ENCODE assay signal across 13 cellular contexts in the genomic region with DNA sequence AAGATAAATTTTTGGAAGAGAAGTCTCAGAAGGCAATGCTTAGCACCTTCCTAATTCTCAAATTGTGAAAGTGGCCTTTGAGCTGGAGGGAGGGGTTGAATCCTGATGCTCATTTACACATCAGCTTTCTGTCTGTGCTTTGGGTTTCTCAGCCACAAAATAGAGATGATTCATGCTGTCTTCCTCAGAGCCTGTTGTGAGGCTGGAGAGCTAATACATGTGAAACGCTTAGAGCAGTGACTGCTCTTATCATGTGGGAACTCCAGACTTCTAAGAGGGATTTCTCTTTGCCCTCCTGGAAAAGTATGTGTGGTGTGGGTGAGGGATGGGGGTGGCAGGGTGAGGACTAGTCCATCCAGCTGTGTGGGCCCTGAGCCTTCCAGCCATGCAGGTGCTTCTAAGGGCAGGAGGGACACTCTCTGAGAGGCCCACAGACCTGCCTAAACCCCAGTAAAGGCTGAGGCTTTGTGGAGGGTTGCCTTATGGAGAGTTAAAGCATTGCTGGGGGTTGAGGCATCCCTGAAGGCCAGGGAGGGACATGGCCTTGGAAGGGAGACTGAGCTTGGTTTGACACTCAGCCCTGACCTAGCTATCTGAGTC. TPM values are rescaled to one million over a fixed set of nuclear protein-coding genes. Genes with fewer than 3 reads are reported as not detected.
DNase-seq lines count a peak whose midpoint lies in the region; ATAC-seq and TF ChIP-seq lines count a peak whose summit lies in the region.
"Had no signal": no experiment of that assay in that cellular context is flagged by ENCODE, and none has a peak within 500 bp of the region (broad histone marks: within the 10 kb centered on the region; RNA-seq: fewer than 3 reads in every experiment).

No MANE protein-coding gene starts in this region.

- DNase-seq in activated CD4-positive, alpha-beta T cell treated with anti-CD3 and anti-CD28 coated beads, Interleukin-2, amount 10 ng/mL, durations not matched to agents 24 days and 14 days: no peak
- DNase-seq in activated CD4-positive, alpha-beta T cell treated with anti-CD3 and anti-CD28 coated beads, Interleukin-2, amount 50 U/mL, for 48 hours: no peak
- DNase-seq in NCI-H226: peak; percentile 94
- DNase-seq in epithelial cell of esophagus (ENCODE audit: low read depth): peak; percentile 25
- no peak for DNase-seq in stimulated activated naive B cell treated with anti-CD40 and anti-IgM and Interleukin-4, amounts not matched to agents 10 μg/mL and 1 μg/mL and 100 μg/mL, for 72 hours
- no peak for DNase-seq in NCI-H2227 treated with DMSO at 0.1 percent for 48 hours (lab: John Stamatoyannopoulos, UW)
- DNase-seq in medulla oblongata (ENCODE audit: extremely low spot score): no peak
- no peak for DNase-seq in CD4-positive, alpha-beta T cell
- DNase-seq: activated T-cell treated with anti-CD3 and anti-CD28 coated beads, Interleukin-2, amount 50 U/mL, for 48 hours; caudate nucleus; GF-D8; left ventricle myocardium superior; NCI-H1048 had no signal

- intact Hi-C loops in activated CD4-positive, alpha-beta T cell treated with anti-CD3 and anti-CD28 coated beads, Interleukin-2, amount 10 ng/mL, durations not matched to agents 24 days and 14 days (cut with micrococcal nuclease): no loop called here
- intact Hi-C loops in CD4-positive, alpha-beta T cell (cut with DNase I, micrococcal nuclease): no loop called here

- H3K27ac ChIP-seq in CD4-positive, alpha-beta T cell (ENCODE audit: low read depth, low read length): no peak overlapping the region

- POLR2A ChIA-PET in CD4-positive, alpha-beta T cell (lab: Charles Lee): no interaction called here

- peaks cover 92% of the 10 kb centered on the region for H3K27me3 ChIP-seq in CD4-positive, alpha-beta T cell (ENCODE audit: control insufficient read depth, insufficient read depth, low read length)

- H3K4me3 Mint-ChIP-seq in activated CD4-positive, alpha-beta T cell treated with anti-CD3 and anti-CD28 coated beads, Interleukin-2, amount 10 ng/mL, durations not matched to agents 24 days and 14 days: no peak overlapping the region
- H3K4me3 Mint-ChIP-seq in stimulated activated naive B cell treated with anti-CD40 and anti-IgM and Interleukin-4, amounts not matched to agents 10 μg/mL and 1 μg/mL and 100 μg/mL, for 72 hours: no peak overlapping the region
- no peak overlapping the region for H3K4me3 Mint-ChIP-seq in CD4-positive, alpha-beta T cell

- peaks cover 3% of the 10 kb centered on the region for H3K9me3 Mint-ChIP-seq in activated CD4-positive, alpha-beta T cell treated with anti-CD3 and anti-CD28 coated beads, Interleukin-2, amount 10 ng/mL, durations not matched to agents 24 days and 14 days
- peaks cover 0 to 2% of the 10 kb centered on the region in 2 donors for H3K9me3 Mint-ChIP-seq in stimulated activated naive B cell treated with anti-CD40 and anti-IgM and Interleukin-4, amounts not matched to agents 10 μg/mL and 1 μg/mL and 100 μg/mL, for 72 hours
- H3K9me3 Mint-ChIP-seq in CD4-positive, alpha-beta T cell: no peaks in the 10 kb centered on the region

- H3K36me3 Mint-ChIP-seq in activated CD4-positive, alpha-beta T cell treated with anti-CD3 and anti-CD28 coated beads, Interleukin-2, amount 10 ng/mL, durations not matched to agents 24 days and 14 days (ENCODE audit: low read depth): peaks cover 2% of the 10 kb centered on the region
- peaks cover 2 to 4% of the 10 kb centered on the region in 2 donors for H3K36me3 Mint-ChIP-seq in stimulated activated naive B cell treated with anti-CD40 and anti-IgM and Interleukin-4, amounts not matched to agents 10 μg/mL and 1 μg/mL and 100 μg/mL, for 72 hours
- H3K36me3 Mint-ChIP-seq in CD4-positive, alpha-beta T cell (ENCODE audit: low read depth): no peaks in the 10 kb centered on the region

- no peaks in the 10 kb centered on the region for H3K9me3 ChIP-seq in CD4-positive, alpha-beta T cell (ENCODE audit: control insufficient read depth, low read length)

- no peak for TF ChIP-seq CTCF in epithelial cell of esophagus (IDR thresholded peaks at IDR 0.05; ENCODE audit: insufficient read depth, low read depth, low read length, missing control alignments)
- no peak for TF ChIP-seq CTCF in CD4-positive, alpha-beta T cell (IDR thresholded peaks at IDR 0.05)

- CTCF ChIA-PET in CD4-positive, alpha-beta T cell (lab: Charles Lee): no interaction called here

- H3K4me3 ChIP-seq in epithelial cell of esophagus (ENCODE audit: low read length): no peak overlapping the region

- peak overlapping the region; percentile 19 for H3K27ac Mint-ChIP-seq in activated CD4-positive, alpha-beta T cell treated with anti-CD3 and anti-CD28 coated beads, Interleukin-2, amount 10 ng/mL, durations not matched to agents 24 days and 14 days
- peak overlapping the region; percentile 2 for H3K27ac Mint-ChIP-seq in stimulated activated naive B cell treated with anti-CD40 and anti-IgM and Interleukin-4, amounts not matched to agents 10 μg/mL and 1 μg/mL and 100 μg/mL, for 72 hours
- no peak overlapping the region for H3K27ac Mint-ChIP-seq in CD4-positive, alpha-beta T cell

- no peaks in the 10 kb centered on the region for H3K4me1 Mint-ChIP-seq in activated CD4-positive, alpha-beta T cell treated with anti-CD3 and anti-CD28 coated beads, Interleukin-2, amount 10 ng/mL, durations not matched to agents 24 days and 14 days
- peaks cover 12 to 38% of the 10 kb centered on the region in 2 donors for H3K4me1 Mint-ChIP-seq in stimulated activated naive B cell treated with anti-CD40 and anti-IgM and Interleukin-4, amounts not matched to agents 10 μg/mL and 1 μg/mL and 100 μg/mL, for 72 hours
- peaks cover 32% of the 10 kb centered on the region for H3K4me1 Mint-ChIP-seq in CD4-positive, alpha-beta T cell (ENCODE audit: low read depth)

- peaks cover 82% of the 10 kb centered on the region for H3K27me3 Mint-ChIP-seq in activated CD4-positive, alpha-beta T cell treated with anti-CD3 and anti-CD28 coated beads, Interleukin-2, amount 10 ng/mL, durations not matched to agents 24 days and 14 days
- H3K27me3 Mint-ChIP-seq in stimulated activated naive B cell treated with anti-CD40 and anti-IgM and Interleukin-4, amounts not matched to agents 10 μg/mL and 1 μg/mL and 100 μg/mL, for 72 hours: peaks cover 70 to 93% of the 10 kb centered on the region in 2 donors
- peaks cover 92% of the 10 kb centered on the region for H3K27me3 Mint-ChIP-seq in CD4-positive, alpha-beta T cell

- ATAC-seq in stimulated activated naive B cell treated with anti-CD40 and anti-IgM and Interleukin-4, amounts not matched to agents 10 μg/mL and 1 μg/mL and 100 μg/mL, for 72 hours (replicated peaks): no peak
- no peak for ATAC-seq in CD4-positive, alpha-beta T cell (ENCODE audit: poor library complexity)
- ATAC-seq: left ventricle myocardium superior had no signal

RNA-seq across cellular contexts. Expression of gene EVX1, which starts 4.8 kb away (rescaled TPM):
- total RNA-seq in activated CD4-positive, alpha-beta T cell treated with anti-CD3 and anti-CD28 coated beads, Interleukin-2, amount 10 ng/mL, durations not matched to agents 24 days and 14 days: not detected in 2 replicates
- under 1 TPM; 0.25 to 0.33 TPM for total RNA-seq in CD4-positive, alpha-beta T cell
- total RNA-seq: left ventricle myocardium superior had no signal

RNA-seq across cellular contexts. Expression of gene HOXA13, which starts 37.9 kb away (rescaled TPM):
- not detected in 2 replicates for total RNA-seq in activated CD4-positive, alpha-beta T cell treated with anti-CD3 and anti-CD28 coated beads, Interleukin-2, amount 10 ng/mL, durations not matched to agents 24 days and 14 days
- total RNA-seq in CD4-positive, alpha-beta T cell: not detected
- total RNA-seq: left ventricle myocardium superior had no signal

RNA-seq across cellular contexts. Expression of gene HOXA11, which starts 52.8 kb away (rescaled TPM):
- total RNA-seq in activated CD4-positive, alpha-beta T cell treated with anti-CD3 and anti-CD28 coated beads, Interleukin-2, amount 10 ng/mL, durations not matched to agents 24 days and 14 days: not detected in 2 replicates
- not detected for total RNA-seq in CD4-positive, alpha-beta T cell
- total RNA-seq: left ventricle myocardium superior had no signal

Comparison
In these comparisons a context has a peak if more than half of its experiments do, and no peak if none do; other contexts are left out.
1. DNase-seq: peak in NCI-H226 (single experiment) and epithelial cell of esophagus (single experiment); none in activated CD4-positive, alpha-beta T cell treated with anti-CD3 and anti-CD28 coated beads, Interleukin-2, amount 10 ng/mL, durations not matched to agents 24 days and 14 days (single experiment), activated CD4-positive, alpha-beta T cell treated with anti-CD3 and anti-CD28 coated beads, Interleukin-2, amount 50 U/mL, for 48 hours (0 of 2), stimulated activated naive B cell treated with anti-CD40 and anti-IgM and Interleukin-4, amounts not matched to agents 10 μg/mL and 1 μg/mL and 100 μg/mL, for 72 hours (single experiment), NCI-H2227 treated with DMSO at 0.1 percent for 48 hours (single experiment), medulla oblongata (single experiment) and CD4-positive, alpha-beta T cell (0 of 10).